1 cellular context compared by ENCODE assay signal in genomic region chr6:116060572-116061283, GRCh38.
TF ChIP-seq lines count a peak whose summit lies in the region.

Gene FRK, minus strand, starts transcription at chr6:116060891. Its CDS starts 580 bp downstream, at chr6:116060311.

TF ChIP-seq in HepG2, 621 proteins besides CTCF, POLR2A, EP300 and RAD21 (continued from another document and continues in another):
- TF ChIP-seq ZBTB8A (CRISPR knock-in tag; IDR thresholded peaks at IDR 0.05; ENCODE audit: borderline replicate concordance, low read depth), result no peak
- no peak for TF ChIP-seq SPEN (CRISPR knock-in tag; IDR thresholded peaks at IDR 0.05; ENCODE audit: low read depth)
- TF ChIP-seq ZSCAN20 (CRISPR knock-in tag; IDR thresholded peaks at IDR 0.05; ENCODE audit: borderline replicate concordance), result no peak
- no peak for TF ChIP-seq SALL2 (CRISPR knock-in tag; IDR thresholded peaks at IDR 0.05)
- no peak for TF ChIP-seq ZNF256 (CRISPR knock-in tag; conservative IDR thresholded peaks at IDR 0.05)
- no peak for TF ChIP-seq HHEX (CRISPR knock-in tag; IDR thresholded peaks at IDR 0.05)
- no peak for TF ChIP-seq HMG20B (CRISPR knock-in tag; conservative IDR thresholded peaks at IDR 0.05)
- no peak for TF ChIP-seq ZNF446 (CRISPR knock-in tag; IDR thresholded peaks at IDR 0.05)
- TF ChIP-seq CERS6 (CRISPR knock-in tag; IDR thresholded peaks at IDR 0.05), result no peak
- peak; percentile 53; the same call in 1 of the 2 replicates for TF ChIP-seq ZNF777 (CRISPR knock-in tag; IDR thresholded peaks at IDR 0.05)
- TF ChIP-seq CREBL2 (CRISPR knock-in tag; IDR thresholded peaks at IDR 0.05; ENCODE audit: borderline replicate concordance), result no peak
- peak; percentile 61; the same call in 1 of the 2 replicates for TF ChIP-seq HMGXB3 (CRISPR knock-in tag; IDR thresholded peaks at IDR 0.05; ENCODE audit: borderline replicate concordance)
- no peak for TF ChIP-seq FOXM1 (CRISPR knock-in tag; IDR thresholded peaks at IDR 0.05)
- no peak for TF ChIP-seq NRL (CRISPR knock-in tag; IDR thresholded peaks at IDR 0.05; ENCODE audit: borderline replicate concordance)
- TF ChIP-seq HMGXB4 (CRISPR knock-in tag; IDR thresholded peaks at IDR 0.05; ENCODE audit: borderline replicate concordance in 1 of 2, low read depth in 1 of 2), result 0 out of 4 replicates have a peak, but pooled peaks of 1 of the 2 experiments have one; percentile 43
- 0 out of 2 replicates have a peak, but pooled peaks have one; percentile 26 for TF ChIP-seq YEATS2 (CRISPR knock-in tag; IDR thresholded peaks at IDR 0.05; ENCODE audit: borderline replicate concordance)
- TF ChIP-seq ZNF251 (CRISPR knock-in tag; IDR thresholded peaks at IDR 0.05), result no peak
- 0 out of 2 replicates have a peak, but pooled peaks have one; percentile 24 for TF ChIP-seq ZNF205 (CRISPR knock-in tag; IDR thresholded peaks at IDR 0.05)
- TF ChIP-seq REXO4 (CRISPR knock-in tag; IDR thresholded peaks at IDR 0.05; ENCODE audit: borderline replicate concordance), result no peak
- TF ChIP-seq ZFP41 (CRISPR knock-in tag; IDR thresholded peaks at IDR 0.05; ENCODE audit: borderline replicate concordance), result no peak
- TF ChIP-seq GTF2F1 (IDR thresholded peaks at IDR 0.05; ENCODE audit: low read length), result no peak
- TF ChIP-seq ZNF510 (CRISPR knock-in tag; IDR thresholded peaks at IDR 0.05; ENCODE audit: low read depth), result no peak
- TF ChIP-seq LRRFIP1 (CRISPR knock-in tag; conservative IDR thresholded peaks at IDR 0.05), result no peak
- TF ChIP-seq ISL2 (CRISPR knock-in tag; IDR thresholded peaks at IDR 0.05), result no peak
- peak; percentile 34; the same call in 1 of the 2 replicates for TF ChIP-seq FOXJ3 (CRISPR knock-in tag; IDR thresholded peaks at IDR 0.05; ENCODE audit: borderline replicate concordance)
- TF ChIP-seq SMAD3 (CRISPR knock-in tag; IDR thresholded peaks at IDR 0.05), result 0 out of 2 replicates have a peak, but pooled peaks have one; percentile 10
- no peak for TF ChIP-seq GLMP (CRISPR knock-in tag; IDR thresholded peaks at IDR 0.05; ENCODE audit: borderline replicate concordance)
- TF ChIP-seq ZNF607 (CRISPR knock-in tag; IDR thresholded peaks at IDR 0.05; ENCODE audit: borderline replicate concordance), result no peak; the same call in 1 of the 2 replicates
- TF ChIP-seq ZNF710 (CRISPR knock-in tag; IDR thresholded peaks at IDR 0.05; ENCODE audit: borderline replicate concordance), result peak; percentile 69; the same call in 1 of the 2 replicates
- no peak for TF ChIP-seq NR0B2 (CRISPR knock-in tag; IDR thresholded peaks at IDR 0.05)
- TF ChIP-seq ATF6 (CRISPR knock-in tag; conservative IDR thresholded peaks at IDR 0.05), result no peak
- TF ChIP-seq SMAD1 (CRISPR knock-in tag; IDR thresholded peaks at IDR 0.05; ENCODE audit: borderline replicate concordance, low read depth), result no peak
- TF ChIP-seq SOX5 (CRISPR knock-in tag; IDR thresholded peaks at IDR 0.05; ENCODE audit: borderline replicate concordance), result peak; percentile 55; the same call in 1 of the 2 replicates
- TF ChIP-seq RELA (CRISPR knock-in tag; IDR thresholded peaks at IDR 0.05), result no peak
- TF ChIP-seq ARHGAP35 (CRISPR knock-in tag; IDR thresholded peaks at IDR 0.05; ENCODE audit: borderline replicate concordance), result no peak
- TF ChIP-seq ZNF639 (CRISPR knock-in tag; conservative IDR thresholded peaks at IDR 0.05), result no peak; the same call in 1 of the 2 replicates
- TF ChIP-seq TCF7 (IDR thresholded peaks at IDR 0.05; ENCODE audit: low read depth), result no peak
- no peak for TF ChIP-seq ZNF24 (IDR thresholded peaks at IDR 0.05)
- no peak for TF ChIP-seq AGO1 (IDR thresholded peaks at IDR 0.05; ENCODE audit: low read depth, low read length, poor library complexity, severe bottlenecking)
